In the genomic region with DNA sequence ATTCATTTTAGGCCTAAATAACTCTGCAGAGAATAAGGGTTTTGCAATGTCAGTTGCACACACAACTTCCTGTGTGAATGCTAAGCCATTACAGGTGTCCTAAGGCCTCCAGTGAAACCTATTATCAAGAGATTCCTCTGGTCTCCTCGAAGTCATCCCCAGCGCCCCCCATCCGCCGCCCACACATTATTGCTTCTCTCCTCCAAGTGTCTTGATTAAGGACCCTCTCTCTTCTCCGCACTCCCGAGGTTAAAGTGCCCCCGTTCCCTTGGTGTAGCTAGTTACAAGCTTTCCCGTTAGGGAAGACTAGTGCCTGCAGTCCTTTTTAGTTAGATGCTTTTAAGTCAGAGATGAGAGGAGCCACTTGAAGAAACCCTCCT, we compare ENCODE assay signal across 8 cellular contexts. TPM values are rescaled to one million over a fixed set of nuclear protein-coding genes. Genes with fewer than 3 reads are reported as not detected.
DNase-seq lines count a peak whose midpoint lies in the region; ATAC-seq and TF ChIP-seq lines count a peak whose summit lies in the region.

No MANE protein-coding gene starts in this region.

- DNase-seq in CD14-positive monocyte (ENCODE audit: low spot score) (no peak), MM.1S (peak; percentile 46), fibroblast of villous mesenchyme (ENCODE audit: low read depth) (peak; percentile 65), psoas muscle (no peak), LoVo (ENCODE audit: low spot score) (no peak)
- peak; percentile 36 for DNase-seq in activated T-helper 1 cell treated with anti-CD3 and anti-CD28 coated beads, Interleukin-12 subunit alpha, Interleukin-12 subunit beta, Interleukin-2, Interleukin-4 antibody, amounts not matched to agents 30 ng/mL and 10 ng/mL and 1 ng/mL, durations not matched to agents 14 hours and 24 hours and 36 hours (ENCODE audit: low spot score)

- no peaks in the 10 kb centered on the region for H3K36me3 Mint-ChIP-seq in CD14-positive monocyte
- H3K36me3 Mint-ChIP-seq in activated T-helper 1 cell treated with anti-CD3 and anti-CD28 coated beads, Interleukin-12 subunit alpha, Interleukin-12 subunit beta, Interleukin-2, Interleukin-4 antibody, amounts not matched to agents 30 ng/mL and 10 ng/mL and 1 ng/mL, durations not matched to agents 14 hours and 24 hours and 36 hours (ENCODE audit: low read depth), result peaks cover 7% of the 10 kb centered on the region

- peaks cover 30% of the 10 kb centered on the region for H3K79me2 ChIP-seq in MM.1S (ENCODE audit: low read length)

- peaks cover 26% of the 10 kb centered on the region for H3K4me1 Mint-ChIP-seq in CD14-positive monocyte
- H3K4me1 Mint-ChIP-seq in activated T-helper 1 cell treated with anti-CD3 and anti-CD28 coated beads, Interleukin-12 subunit alpha, Interleukin-12 subunit beta, Interleukin-2, Interleukin-4 antibody, amounts not matched to agents 30 ng/mL and 10 ng/mL and 1 ng/mL, durations not matched to agents 14 hours and 24 hours and 36 hours (ENCODE audit: low read depth), result peaks cover 66% of the 10 kb centered on the region

- H3K9me3 Mint-ChIP-seq in CD14-positive monocyte, result no peaks in the 10 kb centered on the region
- H3K9me3 Mint-ChIP-seq in activated T-helper 1 cell treated with anti-CD3 and anti-CD28 coated beads, Interleukin-12 subunit alpha, Interleukin-12 subunit beta, Interleukin-2, Interleukin-4 antibody, amounts not matched to agents 30 ng/mL and 10 ng/mL and 1 ng/mL, durations not matched to agents 14 hours and 24 hours and 36 hours, result no peaks in the 10 kb centered on the region

- peak overlapping the region in 5 of 7 donors; percentile 2 to 96 (median 86) for H3K27ac Mint-ChIP-seq in CD14-positive monocyte
- peak overlapping the region; percentile 100 for H3K27ac Mint-ChIP-seq in activated T-helper 1 cell treated with anti-CD3 and anti-CD28 coated beads, Interleukin-12 subunit alpha, Interleukin-12 subunit beta, Interleukin-2, Interleukin-4 antibody, amounts not matched to agents 30 ng/mL and 10 ng/mL and 1 ng/mL, durations not matched to agents 14 hours and 24 hours and 36 hours

- 19 to 32% (median 22%) methylated on average over 8 of the region's 8 CpGs for WGBS in psoas muscle, 3 donors

- H3K4me3 Mint-ChIP-seq in CD14-positive monocyte, result peak overlapping the region; percentile 93 to 98
- H3K4me3 Mint-ChIP-seq in activated T-helper 1 cell treated with anti-CD3 and anti-CD28 coated beads, Interleukin-12 subunit alpha, Interleukin-12 subunit beta, Interleukin-2, Interleukin-4 antibody, amounts not matched to agents 30 ng/mL and 10 ng/mL and 1 ng/mL, durations not matched to agents 14 hours and 24 hours and 36 hours, result peak overlapping the region; percentile 96

- no peak for TF ChIP-seq CTCF in CD14-positive monocyte (IDR thresholded peaks at IDR 0.05)
- no peak for TF ChIP-seq CTCF in MM.1S (IDR thresholded peaks at IDR 0.05; ENCODE audit: low read length)
- TF ChIP-seq CTCF in fibroblast of villous mesenchyme (IDR thresholded peaks at IDR 0.05; ENCODE audit: insufficient read depth, low read depth, low read length), result no peak
- no peak for TF ChIP-seq CTCF in psoas muscle (IDR thresholded peaks at IDR 0.05)

- H4K20me1 ChIP-seq in MM.1S (ENCODE audit: insufficient read depth, low read length), result no peaks in the 10 kb centered on the region

- peaks cover 4 to 10% (median 8%) of the 10 kb centered on the region in 3 donors for H3K27me3 Mint-ChIP-seq in CD14-positive monocyte (ENCODE audit: low read depth in 3 of 3)
- peaks cover 6% of the 10 kb centered on the region for H3K27me3 Mint-ChIP-seq in activated T-helper 1 cell treated with anti-CD3 and anti-CD28 coated beads, Interleukin-12 subunit alpha, Interleukin-12 subunit beta, Interleukin-2, Interleukin-4 antibody, amounts not matched to agents 30 ng/mL and 10 ng/mL and 1 ng/mL, durations not matched to agents 14 hours and 24 hours and 36 hours (ENCODE audit: insufficient read depth)

- peak overlapping the region; percentile 56 for H3K4me2 ChIP-seq in MM.1S (ENCODE audit: low read depth, low read length)

- ATAC-seq in psoas muscle (no peak), GM19324 (IDR thresholded peaks at IDR 0.05; ENCODE audit: low FRiP score, unreplicated experiment) (no peak), GM18873 (IDR thresholded peaks at IDR 0.05; ENCODE audit: low FRiP score, unreplicated experiment) (no peak)

- no peaks in the 10 kb centered on the region for H3K27me3 ChIP-seq in MM.1S (replicated peaks; ENCODE audit: insufficient read depth, low read length)
- no peaks in the 10 kb centered on the region for H3K27me3 ChIP-seq in psoas muscle (ENCODE audit: insufficient read depth in 3 of 3, low read length in 2 of 3)

- H2AFZ ChIP-seq in MM.1S (ENCODE audit: low read length), result no peak overlapping the region; the same call in 1 of the 2 replicates

- H3F3A ChIP-seq in MM.1S (ENCODE audit: insufficient read depth, low read length), result peaks cover 31% of the 10 kb centered on the region

- peak overlapping the region; percentile 92 for H3K9ac ChIP-seq in MM.1S (ENCODE audit: low read length)

- H3K27ac ChIP-seq in MM.1S (ENCODE audit: low read length), result peak overlapping the region; percentile 82
- peak overlapping the region; percentile 99 for H3K27ac ChIP-seq in psoas muscle

- peak overlapping the region; percentile 76 for H3K4me3 ChIP-seq in MM.1S (ENCODE audit: low read length)
- peak overlapping the region; percentile 88 for H3K4me3 ChIP-seq in fibroblast of villous mesenchyme (ENCODE audit: low read depth, low read length)
- H3K4me3 ChIP-seq in psoas muscle, result peak overlapping the region; percentile 94

- H3K4me1 ChIP-seq in MM.1S (ENCODE audit: low read length) (peaks cover 7% of the 10 kb centered on the region; the same call in 1 of the 2 replicates), psoas muscle (peaks cover 51% of the 10 kb centered on the region)

- no peaks in the 10 kb centered on the region for H3K9me3 ChIP-seq in MM.1S (replicated peaks; ENCODE audit: insufficient read depth, low read length)
- H3K9me3 ChIP-seq in psoas muscle, result no peaks in the 10 kb centered on the region

- no peaks in the 10 kb centered on the region for H3K9me2 ChIP-seq in MM.1S (replicated peaks; ENCODE audit: insufficient read depth, low read length)

- no peaks in the 10 kb centered on the region for H3K36me3 ChIP-seq in MM.1S (replicated peaks; ENCODE audit: insufficient read depth, low read length)
- H3K36me3 ChIP-seq in psoas muscle (ENCODE audit: insufficient read depth in 1 of 2, low read depth in 1 of 2), result no peaks in the 10 kb centered on the region

- intact Hi-C loops in CD14-positive monocyte (cut with micrococcal nuclease) (loop anchor here (10.0 kb wide), 2 partner anchors 121 to 249 kb away; a partner anchor contains a TSS), psoas muscle (cut with DNase I) (loop anchor here (1.0 to 5.0 kb wide), 4 partner anchors 16 to 59 kb away; no protein-coding TSS in a partner anchor)
- intact Hi-C loops in activated T-helper 1 cell treated with anti-CD3 and anti-CD28 coated beads, Interleukin-12 subunit alpha, Interleukin-12 subunit beta, Interleukin-2, Interleukin-4 antibody, amounts not matched to agents 30 ng/mL and 10 ng/mL and 1 ng/mL, durations not matched to agents 14 hours and 24 hours and 36 hours (cut with micrococcal nuclease), result loop anchor here (1.0 to 10.0 kb wide), 17 partner anchors 11 to 1409 kb away; a partner anchor contains a TSS

RNA-seq across cellular contexts. Expression of a gene that starts 1.2 kb away (rescaled TPM):
- polyA plus RNA-seq in CD14-positive monocyte, result under 1 TPM; 0.16 to 0.64 TPM
- 33.9 and 38.4 TPM in 2 replicates for total RNA-seq in activated T-helper 1 cell treated with anti-CD3 and anti-CD28 coated beads, Interleukin-12 subunit alpha, Interleukin-12 subunit beta, Interleukin-2, Interleukin-4 antibody, amounts not matched to agents 30 ng/mL and 10 ng/mL and 1 ng/mL, durations not matched to agents 14 hours and 24 hours and 36 hours
- 18.0 and 28.9 TPM in 2 replicates for total RNA-seq in fibroblast of villous mesenchyme
- total RNA-seq in psoas muscle, result 10 to 100 TPM; 22.6 to 39.7 (median 29.0) TPM
- polyA plus RNA-seq in psoas muscle, result 10 to 100 TPM in 1 of 3 donors, 1 to 10 TPM in 2; 6.2 to 15.1 (median 6.3) TPM

Comparison
In these comparisons a context has a peak if more than half of its experiments do, and no peak if none do; other contexts are left out.
1. DNase-seq: peak in MM.1S (single experiment), activated T-helper 1 cell treated with anti-CD3 and anti-CD28 coated beads, Interleukin-12 subunit alpha, Interleukin-12 subunit beta, Interleukin-2, Interleukin-4 antibody, amounts not matched to agents 30 ng/mL and 10 ng/mL and 1 ng/mL, durations not matched to agents 14 hours and 24 hours and 36 hours (single experiment) and fibroblast of villous mesenchyme (single experiment); none in CD14-positive monocyte (single experiment), psoas muscle (0 of 2) and LoVo (single experiment).
2. Peak in every context shown above with its lines, with median percentiles within 50 percentile points of each other: H3K4me3 ChIP-seq.